ENCODE assay signal across 19 cellular contexts in the genomic region with DNA sequence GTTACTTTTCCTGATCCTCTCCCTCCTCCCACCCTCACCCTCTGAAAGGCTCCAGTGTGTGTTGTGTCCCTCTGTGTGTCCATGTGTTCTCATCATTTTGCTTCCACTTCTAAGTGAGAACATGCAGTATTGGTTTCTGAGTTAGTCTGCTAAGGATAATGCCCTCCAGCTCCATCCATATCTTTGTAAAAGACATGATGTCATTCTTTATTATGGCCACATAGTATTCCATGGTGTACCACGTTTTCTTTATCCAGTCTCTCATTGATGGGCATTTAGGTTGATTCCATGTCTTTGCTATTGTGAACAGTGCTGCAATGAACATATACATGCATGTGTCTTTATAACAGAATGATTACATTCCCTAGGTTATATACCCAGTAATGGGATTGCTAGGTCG. TPM values are rescaled to one million over a fixed set of nuclear protein-coding genes. Genes with fewer than 3 reads are reported as not detected.
DNase-seq lines count a peak whose midpoint lies in the region; ATAC-seq, FAIRE-seq and TF ChIP-seq lines count a peak whose summit lies in the region.
"Had no signal": no experiment of that assay in that cellular context is flagged by ENCODE, and none has a peak within 500 bp of the region (broad histone marks: within the 10 kb centered on the region; RNA-seq: fewer than 3 reads in every experiment).

No MANE protein-coding gene starts in this region.

- no TSS peak for BruUV-seq in HepG2 (replicated peaks; lab: Mats Ljungman, UMichigan)

- no peak for TF ChIP-seq RAD21 in HepG2 (CRISPR knock-in tag; IDR thresholded peaks at IDR 0.05)

- H3K4me1 ChIP-seq in HepG2 (ENCODE audit: insufficient read depth, low read length) (peaks cover 14% of the 10 kb centered on the region), right lobe of liver (no peaks in the 10 kb centered on the region), HEK293 (ENCODE audit: control insufficient read depth, insufficient read depth, low read length) (peaks cover 5% of the 10 kb centered on the region; the same call in 1 of the 2 replicates), testis (no peaks in the 10 kb centered on the region), right cardiac atrium (ENCODE audit: control insufficient read depth, insufficient read depth, low read length) (no peaks in the 10 kb centered on the region)

- H3K36me3 ChIP-seq in HepG2 (replicated peaks in 1 of 2; ENCODE audit: control insufficient read depth in 1 of 2, insufficient read depth in 2 of 2, low read length in 2 of 2) (peaks cover 0 to 4% of the 10 kb centered on the region in 2 experiments; a peak in 2 of 5 replicates), right lobe of liver (peaks cover 0 to 7% (median 0%) of the 10 kb centered on the region in 4 donors), HEK293 (ENCODE audit: control insufficient read depth in 2 of 2, insufficient read depth in 1 of 2, low read length in 2 of 2) (peaks cover 0 to 17% of the 10 kb centered on the region in 2 experiments; a peak in 1 of 3 replicates), testis (ENCODE audit: low read depth, missing control alignments) (no peaks in the 10 kb centered on the region)
- H3K36me3 ChIP-seq: BE2C had no signal

- H3K4me3 Mint-ChIP-seq in glutamatergic neuron (ENCODE audit: unreplicated experiment), result no peak overlapping the region
- H3K4me3 Mint-ChIP-seq in stimulated activated naive B cell treated with anti-CD40 and anti-IgM and Interleukin-4, amounts not matched to agents 10 μg/mL and 1 μg/mL and 100 μg/mL, for 72 hours, result no peak overlapping the region
- H3K4me3 Mint-ChIP-seq: CD4-positive, alpha-beta T cell; GM23338; HFFc6 had no signal

- H3K9me3 ChIP-seq in HepG2 (ENCODE audit: low read length) (no peaks in the 10 kb centered on the region), right lobe of liver (no peaks in the 10 kb centered on the region), HEK293 (ENCODE audit: control insufficient read depth, insufficient read depth, low read depth, low read length) (no peaks in the 10 kb centered on the region), testis (no peaks in the 10 kb centered on the region), right cardiac atrium (ENCODE audit: control insufficient read depth, low read length) (no peaks in the 10 kb centered on the region)
- H3K9me3 ChIP-seq: BE2C had no signal

- intact Hi-C loops in HepG2 (cut with micrococcal nuclease; ENCODE audit: unreplicated experiment) (no loop called here), right lobe of liver (cut with DNase I) (no loop called here), testis (cut with DNase I; ENCODE audit: low total_unique reads) (no loop called here), right cardiac atrium (cut with DNase I) (no loop called here)

- H4K20me1 ChIP-seq in HepG2 (ENCODE audit: insufficient read depth, low read length), result no peaks in the 10 kb centered on the region; the same call in 1 of the 2 replicates

- H3K27me3 ChIP-seq in HepG2 (ENCODE audit: control insufficient read depth in 1 of 2, insufficient read depth in 2 of 2, low read length in 2 of 2), result no peaks in the 10 kb centered on the region
- no peaks in the 10 kb centered on the region for H3K27me3 ChIP-seq in right lobe of liver
- H3K27me3 ChIP-seq in testis, result no peaks in the 10 kb centered on the region
- no peaks in the 10 kb centered on the region for H3K27me3 ChIP-seq in right cardiac atrium (ENCODE audit: control insufficient read depth, insufficient read depth)
- H3K27me3 ChIP-seq: BE2C had no signal

- TF ChIP-seq CTCF in HepG2 (CRISPR knock-in tag; IDR thresholded peaks at IDR 0.05), result no peak
- no peak for TF ChIP-seq CTCF in right lobe of liver (IDR thresholded peaks at IDR 0.05)
- TF ChIP-seq CTCF in HEK293 (tag by site-specific recombination; IDR thresholded peaks at IDR 0.05), result no peak
- no peak for TF ChIP-seq CTCF in glutamatergic neuron (IDR thresholded peaks at IDR 0.05; ENCODE audit: partially characterized antibody, unreplicated experiment)
- no peak for TF ChIP-seq CTCF in testis (IDR thresholded peaks at IDR 0.05)

- 96% methylated on average over 2 of the region's 2 CpGs for WGBS in HepG2 (ENCODE audit: low lambda C conversion rate)
- 92% methylated on average over 2 of the region's 2 CpGs for WGBS in right lobe of liver (ENCODE audit: insufficient coverage, low coverage, low lambda C conversion rate, missing lambda C conversion rate)
- WGBS in testis, 2 donors, result 95 to 97% methylated on average over 2 of the region's 2 CpGs
- 95% methylated on average over 2 of the region's 2 CpGs for WGBS in right cardiac atrium

- CTCF ChIA-PET in HepG2 (lab: Yijun Ruan, JAX; ENCODE audit: low intra/inter-chr PET ratio, low total read pairs), result no interaction called here
- CTCF ChIA-PET in HEK293 (lab: Yijun Ruan, JAX), result interaction anchor here (0.7 kb wide), 1 partner anchor 537 kb away, joined by 3 read pairs; no protein-coding TSS in a partner anchor

- ATAC-seq in HepG2 (no peak), right lobe of liver (no peak), right cardiac atrium (no peak)
- ATAC-seq in stimulated activated naive B cell treated with anti-CD40 and anti-IgM and Interleukin-4, amounts not matched to agents 10 μg/mL and 1 μg/mL and 100 μg/mL, for 72 hours (replicated peaks), result no peak
- ATAC-seq: GM23338 had no signal

- POLR2A ChIA-PET in HepG2 (lab: Yijun Ruan, JAX), result no interaction called here
- POLR2A ChIA-PET in HEK293 (lab: Yijun Ruan, JAX), result no interaction called here

- TF ChIP-seq POLR2A in HepG2 (IDR thresholded peaks at IDR 0.05; ENCODE audit: insufficient read depth in 1 of 2, low read depth in 2 of 2, low read length in 2 of 2) (no peak), right lobe of liver (IDR thresholded peaks at IDR 0.05) (no peak), testis (IDR thresholded peaks at IDR 0.05) (no peak)

- no peaks in the 10 kb centered on the region for H3K9me3 Mint-ChIP-seq in glutamatergic neuron (ENCODE audit: unreplicated experiment)
- H3K9me3 Mint-ChIP-seq in stimulated activated naive B cell treated with anti-CD40 and anti-IgM and Interleukin-4, amounts not matched to agents 10 μg/mL and 1 μg/mL and 100 μg/mL, for 72 hours, result no peaks in the 10 kb centered on the region
- H3K9me3 Mint-ChIP-seq: CD4-positive, alpha-beta T cell; GM23338; HFFc6 had no signal

- no peaks in the 10 kb centered on the region for H3K79me2 ChIP-seq in HepG2 (ENCODE audit: insufficient read depth, low read length)

- H3K4me3 ChIP-seq in HepG2 (replicated peaks in 1 of 3; ENCODE audit: insufficient read depth in 1 of 3, low read depth in 2 of 3, low read length in 3 of 3) (no peak overlapping the region), right lobe of liver (no peak overlapping the region), HEK293 (ENCODE audit: low read depth, low read length) (no peak overlapping the region), testis (no peak overlapping the region), right cardiac atrium (ENCODE audit: low read length) (no peak overlapping the region)
- H3K4me3 ChIP-seq: GM23338 had no signal

- H3K27ac Mint-ChIP-seq in glutamatergic neuron (ENCODE audit: unreplicated experiment), result peak overlapping the region; percentile 22
- peak overlapping the region; percentile 31 for H3K27ac Mint-ChIP-seq in stimulated activated naive B cell treated with anti-CD40 and anti-IgM and Interleukin-4, amounts not matched to agents 10 μg/mL and 1 μg/mL and 100 μg/mL, for 72 hours
- H3K27ac Mint-ChIP-seq: CD4-positive, alpha-beta T cell; GM23338; HFFc6 had no signal

- no peak for TF ChIP-seq EP300 in HepG2 (IDR thresholded peaks at IDR 0.05; ENCODE audit: low read depth in 2 of 2, low read length in 2 of 2)
- TF ChIP-seq EP300 in HepG2 (CRISPR knock-in tag; IDR thresholded peaks at IDR 0.05; ENCODE audit: borderline replicate concordance), result no peak

- H3K4me1 Mint-ChIP-seq in glutamatergic neuron (ENCODE audit: low read depth, unreplicated experiment), result no peaks in the 10 kb centered on the region
- no peaks in the 10 kb centered on the region for H3K4me1 Mint-ChIP-seq in stimulated activated naive B cell treated with anti-CD40 and anti-IgM and Interleukin-4, amounts not matched to agents 10 μg/mL and 1 μg/mL and 100 μg/mL, for 72 hours
- H3K4me1 Mint-ChIP-seq: GM23338 had no signal

- H3K9ac ChIP-seq in HepG2 (ENCODE audit: insufficient read depth, low read depth, low read length), result no peak overlapping the region

- no peak overlapping the region for H3K27ac ChIP-seq in HepG2 (ENCODE audit: extremely low read length, insufficient read depth, low read length)
- no peak overlapping the region for H3K27ac ChIP-seq in right lobe of liver
- no peak overlapping the region for H3K27ac ChIP-seq in HEK293 (ENCODE audit: extremely low read depth, low read depth, low read length)
- no peak overlapping the region for H3K27ac ChIP-seq in testis
- no peak overlapping the region for H3K27ac ChIP-seq in right cardiac atrium (ENCODE audit: low read length)
- H3K27ac ChIP-seq: C4-2B had no signal

- no peak for FAIRE-seq in HepG2 (lab: Jason Lieb, UNC)
- FAIRE-seq: H54 had no signal

- H3K27me3 Mint-ChIP-seq in glutamatergic neuron (ENCODE audit: unreplicated experiment), result no peaks in the 10 kb centered on the region
- no peaks in the 10 kb centered on the region for H3K27me3 Mint-ChIP-seq in stimulated activated naive B cell treated with anti-CD40 and anti-IgM and Interleukin-4, amounts not matched to agents 10 μg/mL and 1 μg/mL and 100 μg/mL, for 72 hours
- H3K27me3 Mint-ChIP-seq: CD4-positive, alpha-beta T cell had no signal

- H3K36me3 Mint-ChIP-seq in glutamatergic neuron (ENCODE audit: unreplicated experiment), result no peaks in the 10 kb centered on the region
- peaks cover 9% of the 10 kb centered on the region in 2 donors for H3K36me3 Mint-ChIP-seq in stimulated activated naive B cell treated with anti-CD40 and anti-IgM and Interleukin-4, amounts not matched to agents 10 μg/mL and 1 μg/mL and 100 μg/mL, for 72 hours

- in situ Hi-C loops in HepG2 (cut with HindIII; ENCODE audit: extremely low pct_ligation_motif_present, low pct_unique_long_range_greater_than_20kb), result no loop called here

- no peak for DNase-seq in HepG2 (ENCODE audit: low spot score)
- no peak for DNase-seq in right lobe of liver
- no peak for DNase-seq in glutamatergic neuron
- no peak for DNase-seq in stimulated activated naive B cell treated with anti-CD40 and anti-IgM and Interleukin-4, amounts not matched to agents 10 μg/mL and 1 μg/mL and 100 μg/mL, for 72 hours
- DNase-seq in testis, result no peak
- no peak for DNase-seq in right cardiac atrium
- no peak for DNase-seq in SIG-M5 treated with dmso at 0.1 percent for 504 hours (lab: John Stamatoyannopoulos, UW; ENCODE audit: unreplicated experiment)
- DNase-seq: 8988T; BE2C; CD4-positive, alpha-beta T cell; DMS153; DMS79; GDM1; HCEC 1CT; HFFc6 had no signal

- H3K4me2 ChIP-seq in HepG2 (ENCODE audit: low read depth, low read length), result no peak overlapping the region
- H3K4me2 ChIP-seq: GM23338 had no signal

- no peak overlapping the region for H2AFZ ChIP-seq in HepG2 (ENCODE audit: low read length)
- H2AFZ ChIP-seq: GM23338 had no signal

RNA-seq across cellular contexts. Expression of a gene that starts 51.9 kb away (rescaled TPM):
- total RNA-seq in HepG2 (2016; rRNA removed; fragmentation: Illumina TruSeq; extraction: Trizol) (7.4 and 11.5 TPM in 2 replicates), right lobe of liver (1 to 10 TPM; 3.6 to 6.2 (median 5.3) TPM), glutamatergic neuron (ENCODE audit: unreplicated experiment) (10.9 TPM), testis (1 to 10 TPM; 8.3 to 9.0 TPM), right cardiac atrium (10 to 100 TPM in 2 of 4 donors, 1 to 10 TPM in 2; 7.7 to 11.5 (median 10.2) TPM)
- total RNA-seq in HepG2 (2016; cell fraction: cytosol; rRNA removed; fragmentation: Illumina TruSeq; extraction: Trizol; ENCODE audit: low read depth), result 0.79 and 0.91 TPM in 2 replicates
- total RNA-seq in HepG2 (2016; cell fraction: insoluble cytoplasmic fraction; rRNA removed; fragmentation: Illumina TruSeq; extraction: Trizol), result 8.2 and 11.6 TPM in 2 replicates
- 3.6 and 4.9 TPM in 2 replicates for total RNA-seq in HepG2 (2016; cell fraction: membrane; rRNA removed; fragmentation: Illumina TruSeq; extraction: Trizol)
- total RNA-seq in HepG2 (2016; cell fraction: nucleus; rRNA removed; fragmentation: Illumina TruSeq; extraction: Trizol), result 6.6 and 8.6 TPM in 2 replicates
- polyA plus RNA-seq in HepG2 (2011; rRNA removed) (4.5 and 4.9 TPM in 2 replicates), testis (ENCODE audit: insufficient read depth, low read depth, low replicate concordance) (9.2 TPM), right cardiac atrium (7.2 TPM)
- polyA plus RNA-seq in HepG2 (2011; cell fraction: cytosol; rRNA removed), result 1.6 and 3.0 TPM in 2 replicates
- polyA plus RNA-seq in HepG2 (2011; cell fraction: nucleus; rRNA removed), result 1.5 and 2.6 TPM in 2 replicates
- polyA plus RNA-seq in HepG2 (2012), result 5.6 and 5.8 TPM in 2 replicates
- polyA plus RNA-seq in HepG2 (2016; cell fraction: cytosol; fragmentation: Illumina TruSeq; extraction: Trizol; ENCODE audit: low read depth), result 0.46 and 0.57 TPM in 2 replicates
- polyA plus RNA-seq in HepG2 (2016; cell fraction: insoluble cytoplasmic fraction; fragmentation: Illumina TruSeq; extraction: Trizol; ENCODE audit: low read depth), result 9.0 and 11.2 TPM in 2 replicates
- polyA plus RNA-seq in HepG2 (2016; cell fraction: membrane; fragmentation: Illumina TruSeq; extraction: Trizol; ENCODE audit: low read depth), result 1.5 and 2.4 TPM in 2 replicates
- polyA plus RNA-seq in HepG2 (2016; cell fraction: nucleus; fragmentation: Illumina TruSeq; extraction: Trizol; ENCODE audit: insufficient read depth, low read depth), result 9.2 and 9.4 TPM in 2 replicates
- 1.4 and 2.2 TPM in 2 replicates for polyA minus RNA-seq in HepG2 (2011; rRNA and poly(A)+ RNA removed; ENCODE audit: low replicate concordance)
- 4.0 and 5.0 TPM in 2 replicates for polyA minus RNA-seq in HepG2 (2011; cell fraction: cytosol; rRNA and poly(A)+ RNA removed)
- polyA minus RNA-seq in HepG2 (2011; cell fraction: nucleus; rRNA and poly(A)+ RNA removed), result 7.1 and 8.7 TPM in 2 replicates
